Comparison of ENCODE assay signal across 22 cellular contexts in the genomic region with DNA sequence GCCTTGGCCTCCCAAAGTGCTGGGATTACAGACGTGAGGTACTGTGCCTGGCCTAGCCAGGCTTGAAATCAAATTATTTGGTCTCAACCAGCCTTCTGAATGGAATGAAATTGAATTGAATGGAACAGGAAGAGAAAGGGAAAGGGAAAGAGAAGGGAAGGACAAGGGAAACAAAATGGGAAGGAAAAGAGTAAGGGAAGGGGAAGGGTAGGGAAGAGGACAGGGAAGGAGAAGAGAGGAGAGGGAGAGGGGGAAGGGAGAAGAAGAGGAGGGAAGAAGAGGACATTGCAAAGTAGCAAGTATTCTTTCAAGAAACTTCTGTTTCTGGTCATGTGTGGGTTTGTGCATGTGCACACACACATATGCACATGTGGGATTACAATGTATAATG.
"Had no signal": no experiment of that assay in that cellular context is flagged by ENCODE, and none has a peak within 500 bp of the region (broad histone marks: within the 10 kb centered on the region; RNA-seq: fewer than 3 reads in every experiment).

No MANE protein-coding gene starts in this region.

- H3K36me3 ChIP-seq: SJCRH30 had no signal

- H3K4me3 ChIP-seq: SJCRH30 had no signal

- H3K4me1 ChIP-seq: SJCRH30 had no signal

- DNase-seq: IMR-90, Kasumi-1, KG1, MM.1S, NCI-H1092 treated with DMSO at 0.1 percent for 48 hours, NCI-H1436, NCI-H187, NCI-H2029, NCI-H2081 treated with DMSO at 0.1 percent for 48 hours, NCI-H2171, NCI-H226, NCI-H446, NCI-H510A, NCI-H524 treated with DMSO at 0.1 percent for 48 hours, NCI-H69, NCI-H774, PC-3, SHP77 treated with DMSO at 0.1 percent for 48 hours, SJCRH30 had no signal

- H3K27me3 ChIP-seq: SJCRH30 had no signal

- H3K27ac ChIP-seq: SJCRH30 had no signal

- ATAC-seq: Panc1, PC-3, Right ventricle myocardium inferior, SK-N-SH treated with all-trans-retinoic acid at 6 μM for 48 hours had no signal
